Comparison of ENCODE assay signal across 8 cellular contexts in the genomic region with DNA sequence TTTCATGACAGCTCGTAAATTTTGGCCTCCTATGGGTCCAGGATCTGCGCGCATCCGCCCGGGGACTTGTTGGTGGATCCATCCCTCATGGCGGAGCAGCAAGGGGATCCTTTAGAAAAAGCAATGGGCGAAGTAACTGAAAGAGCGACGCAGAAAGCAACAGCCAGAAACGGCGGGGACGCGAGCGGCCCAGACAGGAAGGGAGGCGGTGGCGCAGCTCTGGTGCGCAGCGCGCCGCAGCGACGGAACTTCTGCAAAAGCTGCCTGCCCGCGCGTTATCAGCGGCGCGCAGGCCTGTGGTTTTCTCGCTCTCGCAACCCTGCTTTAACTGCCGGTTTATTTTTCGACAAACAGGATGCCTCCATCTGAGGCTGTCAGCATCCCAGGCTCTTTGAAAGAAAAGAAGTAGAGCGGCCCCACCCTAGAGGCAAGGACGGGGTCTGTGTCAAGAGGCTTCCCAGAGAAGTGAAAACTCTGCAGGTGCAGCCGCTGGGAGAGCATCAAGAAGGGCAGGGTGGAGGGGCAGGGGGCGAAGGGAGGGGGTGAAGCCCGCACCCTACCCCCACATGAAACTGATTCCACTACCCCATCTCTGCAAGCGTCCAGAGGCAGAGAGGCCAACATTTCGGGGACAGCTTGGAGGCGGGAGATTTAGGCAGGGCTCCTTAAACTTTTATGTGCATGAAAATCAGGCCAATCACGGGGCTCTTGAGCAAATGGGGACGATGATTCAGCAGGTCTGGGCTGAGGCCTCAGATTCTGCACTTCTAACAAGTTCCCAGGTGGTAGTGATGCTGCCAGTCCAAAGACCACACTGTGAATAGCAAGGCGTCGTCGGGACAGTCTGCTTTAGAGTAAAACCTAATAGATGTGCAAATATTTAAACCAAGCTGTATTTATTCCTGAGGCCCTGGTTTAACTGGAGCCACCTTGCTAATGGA. TPM values are rescaled to one million over a fixed set of nuclear protein-coding genes. Genes with fewer than 3 reads are reported as not detected.
DNase-seq lines count a peak whose midpoint lies in the region; ATAC-seq and TF ChIP-seq lines count a peak whose summit lies in the region.

No MANE protein-coding gene starts in this region.

- H4K20me1 ChIP-seq in fibroblast of lung (ENCODE audit: control insufficient read depth, extremely low read depth, insufficient read depth, low read length) = no peaks in the 10 kb centered on the region

- no peak for TF ChIP-seq POLR2A in prostate gland (IDR thresholded peaks at IDR 0.05)

- H3K27me3 ChIP-seq in fibroblast of lung (ENCODE audit: control insufficient read depth, insufficient read depth, low read length) (no peaks in the 10 kb centered on the region), thymus (ENCODE audit: control insufficient read depth, insufficient read depth) (no peaks in the 10 kb centered on the region), prostate gland (replicated peaks; ENCODE audit: insufficient read depth) (no peaks in the 10 kb centered on the region)

- intact Hi-C loops in prostate gland (cut with DNase I) = no loop called here

- peaks cover 5% of the 10 kb centered on the region for H3K4me1 Mint-ChIP-seq in neural crest cell

- H3K79me2 ChIP-seq in fibroblast of lung (ENCODE audit: control insufficient read depth, insufficient read depth, low read length) = no peaks in the 10 kb centered on the region

- 1% methylated on average over 45 of the region's 45 CpGs for WGBS in thymus
- 14% methylated on average over 42 of the region's 45 CpGs for WGBS in prostate gland

- no peaks in the 10 kb centered on the region for H3K9me3 ChIP-seq in fibroblast of lung (ENCODE audit: control insufficient read depth, insufficient read depth, low read depth, low read length)
- H3K9me3 ChIP-seq in thymus (ENCODE audit: control insufficient read depth) = no peaks in the 10 kb centered on the region
- no peaks in the 10 kb centered on the region for H3K9me3 ChIP-seq in prostate gland

- H3K27me3 Mint-ChIP-seq in neural crest cell (ENCODE audit: low read depth) = peaks cover 18% of the 10 kb centered on the region

- H3K36me3 ChIP-seq in fibroblast of lung (ENCODE audit: control insufficient read depth, insufficient read depth, low read length) = no peaks in the 10 kb centered on the region
- peaks cover 7% of the 10 kb centered on the region for H3K36me3 ChIP-seq in thymus (ENCODE audit: control insufficient read depth, insufficient read depth)
- H3K36me3 ChIP-seq in prostate gland = no peaks in the 10 kb centered on the region

- H3K4me2 ChIP-seq in fibroblast of lung (ENCODE audit: extremely low read depth, insufficient read depth, low read length) = peak overlapping the region; percentile 52

- TF ChIP-seq CTCF in fibroblast of lung (conservative IDR thresholded peaks at IDR 0.05 in 1 of 2, IDR thresholded peaks at IDR 0.05 in 1 of 2; ENCODE audit: low read depth in 1 of 2, low read length in 2 of 2) = no peak
- no peak for TF ChIP-seq CTCF in neural crest cell (conservative IDR thresholded peaks at IDR 0.05)
- TF ChIP-seq CTCF in prostate gland (IDR thresholded peaks at IDR 0.05) = no peak

- DNase-seq in CMK (ENCODE audit: low read depth) = peak; percentile 88
- peak; percentile 88 for DNase-seq in NAMALWA (ENCODE audit: low spot score)
- peak; percentile 83 for DNase-seq in activated CD8-positive, alpha-beta memory T cell treated with anti-CD3 and anti-CD28 coated beads, Interleukin-2, amount 50 U/mL, for 4 hours
- peak; percentile 64 to 74 for DNase-seq in fibroblast of lung (ENCODE audit: low read depth in 2 of 2)
- peak; percentile 16 for DNase-seq in neural crest cell (ENCODE audit: low read depth, low spot score)
- DNase-seq in prostate gland (ENCODE audit: low spot score) = no peak

- no peaks in the 10 kb centered on the region for H3K9me3 Mint-ChIP-seq in neural crest cell

- H3K4me1 ChIP-seq in fibroblast of lung (ENCODE audit: control insufficient read depth, extremely low read depth, insufficient read depth, low read length) (peaks cover 2% of the 10 kb centered on the region), thymus (ENCODE audit: control insufficient read depth, insufficient read depth, low read length) (peaks cover 69% of the 10 kb centered on the region), prostate gland (replicated peaks) (no peaks in the 10 kb centered on the region)

- peak; percentile 88 for ATAC-seq in GM21576 (IDR thresholded peaks at IDR 0.05; ENCODE audit: unreplicated experiment)

- H3K27ac ChIP-seq in fibroblast of lung (ENCODE audit: insufficient read depth, low read length) (no peak overlapping the region), thymus (ENCODE audit: low read depth) (peak overlapping the region; percentile 98), prostate gland (peak overlapping the region in 1 of 2 donors; percentile 4)

- no peak overlapping the region for H3K27ac Mint-ChIP-seq in neural crest cell (ENCODE audit: unreplicated experiment)

- peak overlapping the region; percentile 63 for H2AFZ ChIP-seq in fibroblast of lung (ENCODE audit: low read length)

- no peaks in the 10 kb centered on the region for H3K36me3 Mint-ChIP-seq in neural crest cell (ENCODE audit: low read depth)

- peak overlapping the region; percentile 20 for H3K9ac ChIP-seq in fibroblast of lung (ENCODE audit: insufficient read depth, low read length)

- H3K4me3 ChIP-seq in fibroblast of lung (replicated peaks in 1 of 4; ENCODE audit: control extremely low read depth in 1 of 4, insufficient read depth in 1 of 4, low read depth in 3 of 4, low read length in 4 of 4) = peak overlapping the region in 3 of 4 experiments; percentile 14 to 28 (median 22)
- peak overlapping the region; percentile 44 for H3K4me3 ChIP-seq in thymus (ENCODE audit: low read length)
- no peak overlapping the region for H3K4me3 ChIP-seq in prostate gland

- H3K4me3 Mint-ChIP-seq in neural crest cell = peak overlapping the region; percentile 52

RNA-seq across cellular contexts. Expression of a gene that starts 22.2 kb away (rescaled TPM):
- total RNA-seq in fibroblast of lung (21.6 and 41.6 TPM in 2 replicates), neural crest cell (0.63 and 0.64 TPM in 2 replicates), prostate gland (10 to 100 TPM; 23.0 to 25.8 TPM)
- polyA plus RNA-seq in fibroblast of lung (23.1 and 29.6 TPM in 2 replicates), thymus (29.6 TPM)
- 25.3 and 25.6 TPM in 2 replicates for polyA plus RNA-seq in fibroblast of lung (2012)
- 45.0 and 57.1 TPM in 2 replicates for polyA minus RNA-seq in fibroblast of lung (ENCODE audit: low replicate concordance)

Comparison
In these comparisons a context has a peak if more than half of its experiments do, and no peak if none do; other contexts are left out.
1. H3K4me3 ChIP-seq: peak in fibroblast of lung (3 of 4) and thymus (single experiment); none in prostate gland (0 of 2).
2. RNA of a gene that starts 22.2 kb away (total RNA-seq): 21.6 to 41.6 TPM in fibroblast of lung and 23.0 to 25.8 TPM in prostate gland; 0.63 to 0.64 TPM in neural crest cell; every median in the first group is over 10 times any median in the second.